8 cellular contexts compared by ENCODE assay signal in the genomic region with DNA sequence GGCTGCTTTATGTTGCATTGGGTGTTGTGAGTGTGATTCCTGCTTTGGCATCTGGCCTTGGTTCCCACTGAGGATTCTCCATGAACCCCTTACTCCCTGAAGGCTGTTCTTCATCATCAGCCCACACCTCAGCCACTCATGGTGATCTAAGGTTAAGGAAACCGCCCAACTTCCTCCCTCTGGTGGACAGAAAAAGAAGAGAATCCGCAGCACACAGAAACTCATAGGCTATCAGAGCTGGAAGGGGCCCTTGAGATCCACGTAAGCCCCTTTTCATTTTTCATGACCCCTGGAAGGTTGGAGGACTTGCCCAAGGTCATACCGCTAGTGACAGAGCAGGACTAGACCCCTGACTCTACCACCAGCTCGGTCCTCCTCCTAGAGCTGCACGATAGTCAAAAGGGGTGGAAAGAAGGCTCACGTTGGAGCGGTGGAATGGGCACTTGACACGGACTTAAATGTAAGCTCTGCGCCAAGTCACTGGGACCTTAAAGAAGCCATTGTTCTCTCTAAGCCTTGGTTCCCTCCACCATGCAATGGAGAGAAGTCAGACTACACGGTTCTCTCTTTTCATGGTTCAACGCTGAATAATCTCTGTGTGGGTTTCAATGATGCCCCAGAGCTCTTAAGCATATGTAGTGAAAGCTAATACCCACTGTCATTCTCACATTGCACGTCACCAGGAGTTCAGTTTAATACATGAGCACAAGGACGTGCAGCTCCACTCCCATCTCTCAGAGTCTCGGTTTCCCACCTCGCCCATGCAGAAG.
DNase-seq lines count a peak whose midpoint lies in the region; ATAC-seq and TF ChIP-seq lines count a peak whose summit lies in the region.

No MANE protein-coding gene starts in this region.

- DNase-seq in WTC11 (ENCODE audit: low spot score): peak; percentile 30
- DNase-seq in foreskin keratinocyte: no peak
- no peak for DNase-seq in type B pancreatic cell (ENCODE audit: extremely low spot score, unreplicated experiment)
- no peak for DNase-seq in head of caudate nucleus
- DNase-seq in amygdala (lab: John Stamatoyannopoulos, UW): no peak
- DNase-seq in mucosa of gallbladder (ENCODE audit: low spot score): no peak

- H3K4me3 Mint-ChIP-seq in WTC11: no peak overlapping the region
- H3K4me3 Mint-ChIP-seq in type B pancreatic cell: no peak overlapping the region

- H3K27me3 ChIP-seq in foreskin keratinocyte: no peaks in the 10 kb centered on the region

- H3K27me3 Mint-ChIP-seq in WTC11 (ENCODE audit: low read depth) (no peaks in the 10 kb centered on the region), type B pancreatic cell (no peaks in the 10 kb centered on the region)

- H3K27ac Mint-ChIP-seq in WTC11 (no peak overlapping the region), type B pancreatic cell (no peak overlapping the region)

- H3K27ac ChIP-seq in foreskin keratinocyte: no peak overlapping the region

- peaks cover 4% of the 10 kb centered on the region for H3K4me1 ChIP-seq in foreskin keratinocyte

- CTCF ChIA-PET in WTC11 (lab: Charles Lee): interaction anchor here (0.5 to 5.4 kb wide), 45 partner anchors 9 to 1962 kb away, joined by 3 to 56 read pairs (median 5); a partner anchor contains a TSS

- intact Hi-C loops in head of caudate nucleus (cut with DNase I): no loop called here

- H3K9me3 Mint-ChIP-seq in WTC11 (no peaks in the 10 kb centered on the region), type B pancreatic cell (no peaks in the 10 kb centered on the region)

- H3K4me1 Mint-ChIP-seq in WTC11 (0 out of 2 replicates have a peak, but pooled peaks cover 6% of the 10 kb centered on the region), type B pancreatic cell (ENCODE audit: unreplicated experiment) (peaks cover 6% of the 10 kb centered on the region)

- H3K36me3 Mint-ChIP-seq in WTC11 (no peaks in the 10 kb centered on the region), type B pancreatic cell (no peaks in the 10 kb centered on the region)

- POLR2A ChIA-PET in WTC11 (lab: Charles Lee): interaction anchor here (0.8 kb wide), 1 partner anchor 99 kb away, joined by 3 read pairs; no protein-coding TSS in a partner anchor

- TF ChIP-seq CTCF in GM12874 (IDR thresholded peaks at IDR 0.05; ENCODE audit: insufficient read depth, low read depth, low read length) (peak; percentile 65), WTC11 (IDR thresholded peaks at IDR 0.05) (peak; percentile 38; the same call in 1 of the 2 replicates), foreskin keratinocyte (conservative IDR thresholded peaks at IDR 0.05) (peak; percentile 54), type B pancreatic cell (conservative IDR thresholded peaks at IDR 0.05) (peak; percentile 67)

- ATAC-seq in HG03520 (IDR thresholded peaks at IDR 0.05; ENCODE audit: unreplicated experiment) (peak; percentile 54), WTC11 (peak; percentile 85), foreskin keratinocyte (no peak)

TF ChIP-seq in WTC11, 78 proteins besides CTCF, POLR2A, EP300 and RAD21:
- no peak for TF ChIP-seq GRHL2 (CRISPR knock-in tag; IDR thresholded peaks at IDR 0.05; ENCODE audit: insufficient replicate concordance, severe bottlenecking)
- TF ChIP-seq, protein P1, sequence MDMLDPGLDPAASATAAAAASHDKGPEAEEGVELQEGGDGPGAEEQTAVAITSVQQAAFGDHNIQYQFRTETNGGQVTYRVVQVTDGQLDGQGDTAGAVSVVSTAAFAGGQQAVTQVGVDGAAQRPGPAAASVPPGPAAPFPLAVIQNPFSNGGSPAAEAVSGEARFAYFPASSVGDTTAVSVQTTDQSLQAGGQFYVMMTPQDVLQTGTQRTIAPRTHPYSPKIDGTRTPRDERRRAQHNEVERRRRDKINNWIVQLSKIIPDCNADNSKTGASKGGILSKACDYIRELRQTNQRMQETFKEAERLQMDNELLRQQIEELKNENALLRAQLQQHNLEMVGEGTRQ (CRISPR knock-in tag; IDR thresholded peaks at IDR 0.05): no peak
- no peak for TF ChIP-seq ZNF219 (CRISPR knock-in tag; IDR thresholded peaks at IDR 0.05; ENCODE audit: borderline replicate concordance)
- no peak for TF ChIP-seq CREM (CRISPR knock-in tag; IDR thresholded peaks at IDR 0.05)
- TF ChIP-seq RELA (CRISPR knock-in tag; IDR thresholded peaks at IDR 0.05; ENCODE audit: borderline replicate concordance): no peak
- no peak for TF ChIP-seq FOXP1 (CRISPR knock-in tag; IDR thresholded peaks at IDR 0.05; ENCODE audit: borderline replicate concordance)
- TF ChIP-seq GABPB1 (CRISPR knock-in tag; IDR thresholded peaks at IDR 0.05): no peak
- TF ChIP-seq ZNF317 (CRISPR knock-in tag; IDR thresholded peaks at IDR 0.05; ENCODE audit: borderline replicate concordance, low read depth): no peak
- TF ChIP-seq, protein P2, sequence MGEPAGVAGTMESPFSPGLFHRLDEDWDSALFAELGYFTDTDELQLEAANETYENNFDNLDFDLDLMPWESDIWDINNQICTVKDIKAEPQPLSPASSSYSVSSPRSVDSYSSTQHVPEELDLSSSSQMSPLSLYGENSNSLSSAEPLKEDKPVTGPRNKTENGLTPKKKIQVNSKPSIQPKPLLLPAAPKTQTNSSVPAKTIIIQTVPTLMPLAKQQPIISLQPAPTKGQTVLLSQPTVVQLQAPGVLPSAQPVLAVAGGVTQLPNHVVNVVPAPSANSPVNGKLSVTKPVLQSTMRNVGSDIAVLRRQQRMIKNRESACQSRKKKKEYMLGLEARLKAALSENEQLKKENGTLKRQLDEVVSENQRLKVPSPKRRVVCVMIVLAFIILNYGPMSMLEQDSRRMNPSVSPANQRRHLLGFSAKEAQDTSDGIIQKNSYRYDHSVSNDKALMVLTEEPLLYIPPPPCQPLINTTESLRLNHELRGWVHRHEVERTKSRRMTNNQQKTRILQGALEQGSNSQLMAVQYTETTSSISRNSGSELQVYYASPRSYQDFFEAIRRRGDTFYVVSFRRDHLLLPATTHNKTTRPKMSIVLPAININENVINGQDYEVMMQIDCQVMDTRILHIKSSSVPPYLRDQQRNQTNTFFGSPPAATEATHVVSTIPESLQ (CRISPR knock-in tag; IDR thresholded peaks at IDR 0.05): no peak
- TF ChIP-seq CBFB (CRISPR knock-in tag; IDR thresholded peaks at IDR 0.05; ENCODE audit: low read depth): no peak
- TF ChIP-seq, protein P3, sequence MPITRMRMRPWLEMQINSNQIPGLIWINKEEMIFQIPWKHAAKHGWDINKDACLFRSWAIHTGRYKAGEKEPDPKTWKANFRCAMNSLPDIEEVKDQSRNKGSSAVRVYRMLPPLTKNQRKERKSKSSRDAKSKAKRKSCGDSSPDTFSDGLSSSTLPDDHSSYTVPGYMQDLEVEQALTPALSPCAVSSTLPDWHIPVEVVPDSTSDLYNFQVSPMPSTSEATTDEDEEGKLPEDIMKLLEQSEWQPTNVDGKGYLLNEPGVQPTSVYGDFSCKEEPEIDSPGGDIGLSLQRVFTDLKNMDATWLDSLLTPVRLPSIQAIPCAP (CRISPR knock-in tag; IDR thresholded peaks at IDR 0.05): no peak
- TF ChIP-seq NR3C1 (CRISPR knock-in tag; conservative IDR thresholded peaks at IDR 0.05; ENCODE audit: low read depth): no peak
- TF ChIP-seq, protein P4, sequence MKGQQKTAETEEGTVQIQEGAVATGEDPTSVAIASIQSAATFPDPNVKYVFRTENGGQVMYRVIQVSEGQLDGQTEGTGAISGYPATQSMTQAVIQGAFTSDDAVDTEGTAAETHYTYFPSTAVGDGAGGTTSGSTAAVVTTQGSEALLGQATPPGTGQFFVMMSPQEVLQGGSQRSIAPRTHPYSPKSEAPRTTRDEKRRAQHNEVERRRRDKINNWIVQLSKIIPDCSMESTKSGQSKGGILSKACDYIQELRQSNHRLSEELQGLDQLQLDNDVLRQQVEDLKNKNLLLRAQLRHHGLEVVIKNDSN (CRISPR knock-in tag; IDR thresholded peaks at IDR 0.05): no peak
- no peak for TF ChIP-seq NR2C2 (CRISPR knock-in tag; IDR thresholded peaks at IDR 0.05)
